1 cellular context compared by ENCODE assay signal in the genomic region with DNA sequence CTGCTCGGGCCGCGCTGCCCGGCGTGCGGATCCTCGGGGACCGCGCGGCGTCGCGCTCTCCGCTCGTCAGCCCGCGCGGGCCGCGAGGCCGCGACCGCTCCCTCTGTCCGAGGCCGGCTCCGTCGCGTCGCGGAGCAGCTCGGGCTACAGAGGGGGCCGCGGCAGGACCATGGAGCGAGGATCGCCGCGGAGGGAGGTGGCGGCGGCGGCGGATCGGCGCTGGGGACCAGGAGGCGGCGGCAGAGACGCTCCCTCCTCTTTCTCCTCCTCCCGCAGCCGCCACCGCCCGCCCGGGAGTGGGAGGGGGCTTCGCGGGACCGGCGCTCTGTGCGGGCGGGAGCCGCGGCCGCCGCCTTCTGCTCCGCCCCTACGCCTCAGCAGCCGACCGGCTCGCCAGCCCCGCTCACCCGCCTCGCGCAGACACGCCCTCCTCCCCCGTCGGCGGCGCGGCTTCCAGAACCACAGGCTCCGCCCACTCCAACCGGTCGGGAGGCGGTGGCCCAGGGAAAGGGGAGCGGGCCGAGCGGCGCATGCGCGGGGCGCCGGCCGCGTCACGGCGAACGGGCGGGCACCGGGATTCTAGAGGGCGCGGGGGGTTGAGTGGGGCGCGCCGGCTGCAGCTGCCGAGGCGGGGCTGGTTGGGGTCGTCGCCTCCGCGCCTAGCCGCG.
TF ChIP-seq lines count a peak whose summit lies in the region.

A gene with protein sequence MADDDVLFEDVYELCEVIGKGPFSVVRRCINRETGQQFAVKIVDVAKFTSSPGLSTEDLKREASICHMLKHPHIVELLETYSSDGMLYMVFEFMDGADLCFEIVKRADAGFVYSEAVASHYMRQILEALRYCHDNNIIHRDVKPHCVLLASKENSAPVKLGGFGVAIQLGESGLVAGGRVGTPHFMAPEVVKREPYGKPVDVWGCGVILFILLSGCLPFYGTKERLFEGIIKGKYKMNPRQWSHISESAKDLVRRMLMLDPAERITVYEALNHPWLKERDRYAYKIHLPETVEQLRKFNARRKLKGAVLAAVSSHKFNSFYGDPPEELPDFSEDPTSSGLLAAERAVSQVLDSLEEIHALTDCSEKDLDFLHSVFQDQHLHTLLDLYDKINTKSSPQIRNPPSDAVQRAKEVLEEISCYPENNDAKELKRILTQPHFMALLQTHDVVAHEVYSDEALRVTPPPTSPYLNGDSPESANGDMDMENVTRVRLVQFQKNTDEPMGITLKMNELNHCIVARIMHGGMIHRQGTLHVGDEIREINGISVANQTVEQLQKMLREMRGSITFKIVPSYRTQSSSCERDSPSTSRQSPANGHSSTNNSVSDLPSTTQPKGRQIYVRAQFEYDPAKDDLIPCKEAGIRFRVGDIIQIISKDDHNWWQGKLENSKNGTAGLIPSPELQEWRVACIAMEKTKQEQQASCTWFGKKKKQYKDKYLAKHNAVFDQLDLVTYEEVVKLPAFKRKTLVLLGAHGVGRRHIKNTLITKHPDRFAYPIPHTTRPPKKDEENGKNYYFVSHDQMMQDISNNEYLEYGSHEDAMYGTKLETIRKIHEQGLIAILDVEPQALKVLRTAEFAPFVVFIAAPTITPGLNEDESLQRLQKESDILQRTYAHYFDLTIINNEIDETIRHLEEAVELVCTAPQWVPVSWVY (minus strand): TSS at position 298 of the 668 bp plus-strand sequence. CDS start 566 bp downstream, outside the sequence.

TF ChIP-seq in HepG2, 621 proteins besides CTCF, POLR2A, EP300 and RAD21 (continued from another document):
- TF ChIP-seq, protein P1, sequence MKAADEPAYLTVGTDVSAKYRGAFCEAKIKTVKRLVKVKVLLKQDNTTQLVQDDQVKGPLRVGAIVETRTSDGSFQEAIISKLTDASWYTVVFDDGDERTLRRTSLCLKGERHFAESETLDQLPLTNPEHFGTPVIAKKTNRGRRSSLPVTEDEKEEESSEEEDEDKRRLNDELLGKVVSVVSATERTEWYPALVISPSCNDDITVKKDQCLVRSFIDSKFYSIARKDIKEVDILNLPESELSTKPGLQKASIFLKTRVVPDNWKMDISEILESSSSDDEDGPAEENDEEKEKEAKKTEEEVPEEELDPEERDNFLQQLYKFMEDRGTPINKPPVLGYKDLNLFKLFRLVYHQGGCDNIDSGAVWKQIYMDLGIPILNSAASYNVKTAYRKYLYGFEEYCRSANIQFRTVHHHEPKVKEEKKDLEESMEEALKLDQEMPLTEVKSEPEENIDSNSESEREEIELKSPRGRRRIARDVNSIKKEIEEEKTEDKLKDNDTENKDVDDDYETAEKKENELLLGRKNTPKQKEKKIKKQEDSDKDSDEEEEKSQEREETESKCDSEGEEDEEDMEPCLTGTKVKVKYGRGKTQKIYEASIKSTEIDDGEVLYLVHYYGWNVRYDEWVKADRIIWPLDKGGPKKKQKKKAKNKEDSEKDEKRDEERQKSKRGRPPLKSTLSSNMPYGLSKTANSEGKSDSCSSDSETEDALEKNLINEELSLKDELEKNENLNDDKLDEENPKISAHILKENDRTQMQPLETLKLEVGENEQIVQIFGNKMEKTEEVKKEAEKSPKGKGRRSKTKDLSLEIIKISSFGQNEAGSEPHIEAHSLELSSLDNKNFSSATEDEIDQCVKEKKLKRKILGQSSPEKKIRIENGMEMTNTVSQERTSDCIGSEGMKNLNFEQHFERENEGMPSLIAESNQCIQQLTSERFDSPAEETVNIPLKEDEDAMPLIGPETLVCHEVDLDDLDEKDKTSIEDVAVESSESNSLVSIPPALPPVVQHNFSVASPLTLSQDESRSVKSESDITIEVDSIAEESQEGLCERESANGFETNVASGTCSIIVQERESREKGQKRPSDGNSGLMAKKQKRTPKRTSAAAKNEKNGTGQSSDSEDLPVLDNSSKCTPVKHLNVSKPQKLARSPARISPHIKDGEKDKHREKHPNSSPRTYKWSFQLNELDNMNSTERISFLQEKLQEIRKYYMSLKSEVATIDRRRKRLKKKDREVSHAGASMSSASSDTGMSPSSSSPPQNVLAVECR (CRISPR knock-in tag; IDR thresholded peaks at IDR 0.05; ENCODE audit: borderline replicate concordance): peak; percentile 13; the same call in 1 of the 2 replicates
- TF ChIP-seq ELF3 (CRISPR knock-in tag; IDR thresholded peaks at IDR 0.05) (0 out of 2 replicates have a peak, but pooled peaks have one; percentile 15), POLR2G (IDR thresholded peaks at IDR 0.05; ENCODE audit: low read depth, low read length) (peak; percentile 64), TAF1 (CRISPR knock-in tag; IDR thresholded peaks at IDR 0.05) (peak; percentile 38; the same call in 1 of the 2 replicates), SRSF4 (IDR thresholded peaks at IDR 0.05; ENCODE audit: low read depth, low read length, poor library complexity, severe bottlenecking) (no peak), SALL1 (CRISPR knock-in tag; IDR thresholded peaks at IDR 0.05) (peak; percentile 35; the same call in 1 of the 2 replicates), RBFOX2 (IDR thresholded peaks at IDR 0.05; ENCODE audit: low read depth, low read length) (peak; percentile 71), REL (CRISPR knock-in tag; conservative IDR thresholded peaks at IDR 0.05) (no peak), ARNT2 (CRISPR knock-in tag; IDR thresholded peaks at IDR 0.05; ENCODE audit: low read depth) (0 out of 2 replicates have a peak, but pooled peaks have one; percentile 20), MAZ (IDR thresholded peaks at IDR 0.05; ENCODE audit: borderline replicate concordance, low read depth, low read length) (peak; percentile 72), MAZ (CRISPR knock-in tag; IDR thresholded peaks at IDR 0.05; ENCODE audit: low read depth) (peak; percentile 50; the same call in 1 of the 2 replicates), SP4 (CRISPR knock-in tag; IDR thresholded peaks at IDR 0.05) (peak; percentile 26; the same call in 1 of the 2 replicates), ZC3H13 (CRISPR knock-in tag; IDR thresholded peaks at IDR 0.05) (no peak), TARDBP (CRISPR knock-in tag; IDR thresholded peaks at IDR 0.05) (peak; percentile 47; the same call in 1 of the 2 replicates), KLF12 (CRISPR knock-in tag; IDR thresholded peaks at IDR 0.05; ENCODE audit: borderline replicate concordance) (no peak), PHF8 (CRISPR knock-in tag; IDR thresholded peaks at IDR 0.05) (0 out of 2 replicates have a peak, but pooled peaks have one; percentile 45), HNRNPLL (IDR thresholded peaks at IDR 0.05; ENCODE audit: low read depth, low read length, poor library complexity, severe bottlenecking) (peak; percentile 56), ZFX (CRISPR knock-in tag; IDR thresholded peaks at IDR 0.05; ENCODE audit: low read depth) (peak; percentile 63)
- TF ChIP-seq, protein P2, sequence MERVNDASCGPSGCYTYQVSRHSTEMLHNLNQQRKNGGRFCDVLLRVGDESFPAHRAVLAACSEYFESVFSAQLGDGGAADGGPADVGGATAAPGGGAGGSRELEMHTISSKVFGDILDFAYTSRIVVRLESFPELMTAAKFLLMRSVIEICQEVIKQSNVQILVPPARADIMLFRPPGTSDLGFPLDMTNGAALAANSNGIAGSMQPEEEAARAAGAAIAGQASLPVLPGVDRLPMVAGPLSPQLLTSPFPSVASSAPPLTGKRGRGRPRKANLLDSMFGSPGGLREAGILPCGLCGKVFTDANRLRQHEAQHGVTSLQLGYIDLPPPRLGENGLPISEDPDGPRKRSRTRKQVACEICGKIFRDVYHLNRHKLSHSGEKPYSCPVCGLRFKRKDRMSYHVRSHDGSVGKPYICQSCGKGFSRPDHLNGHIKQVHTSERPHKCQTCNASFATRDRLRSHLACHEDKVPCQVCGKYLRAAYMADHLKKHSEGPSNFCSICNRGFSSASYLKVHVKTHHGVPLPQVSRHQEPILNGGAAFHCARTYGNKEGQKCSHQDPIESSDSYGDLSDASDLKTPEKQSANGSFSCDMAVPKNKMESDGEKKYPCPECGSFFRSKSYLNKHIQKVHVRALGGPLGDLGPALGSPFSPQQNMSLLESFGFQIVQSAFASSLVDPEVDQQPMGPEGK (CRISPR knock-in tag; IDR thresholded peaks at IDR 0.05): peak; percentile 57; the same call in 1 of the 2 replicates
- TF ChIP-seq, protein P3, sequence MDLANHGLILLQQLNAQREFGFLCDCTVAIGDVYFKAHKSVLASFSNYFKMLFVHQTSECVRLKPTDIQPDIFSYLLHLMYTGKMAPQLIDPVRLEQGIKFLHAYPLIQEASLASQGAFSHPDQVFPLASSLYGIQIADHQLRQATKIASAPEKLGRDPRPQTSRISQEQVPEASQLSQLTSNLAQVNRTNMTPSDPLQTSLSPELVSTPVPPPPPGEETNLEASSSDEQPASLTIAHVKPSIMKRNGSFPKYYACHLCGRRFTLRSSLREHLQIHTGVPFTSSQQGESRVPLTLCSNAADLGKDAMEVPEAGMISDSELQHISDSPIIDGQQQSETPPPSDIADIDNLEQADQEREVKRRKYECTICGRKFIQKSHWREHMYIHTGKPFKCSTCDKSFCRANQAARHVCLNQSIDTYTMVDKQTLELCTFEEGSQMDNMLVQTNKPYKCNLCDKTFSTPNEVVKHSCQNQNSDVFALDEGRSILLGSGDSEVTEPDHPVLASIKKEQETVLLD (CRISPR knock-in tag; IDR thresholded peaks at IDR 0.05; ENCODE audit: low read depth): peak; percentile 91
- TF ChIP-seq, protein P4, sequence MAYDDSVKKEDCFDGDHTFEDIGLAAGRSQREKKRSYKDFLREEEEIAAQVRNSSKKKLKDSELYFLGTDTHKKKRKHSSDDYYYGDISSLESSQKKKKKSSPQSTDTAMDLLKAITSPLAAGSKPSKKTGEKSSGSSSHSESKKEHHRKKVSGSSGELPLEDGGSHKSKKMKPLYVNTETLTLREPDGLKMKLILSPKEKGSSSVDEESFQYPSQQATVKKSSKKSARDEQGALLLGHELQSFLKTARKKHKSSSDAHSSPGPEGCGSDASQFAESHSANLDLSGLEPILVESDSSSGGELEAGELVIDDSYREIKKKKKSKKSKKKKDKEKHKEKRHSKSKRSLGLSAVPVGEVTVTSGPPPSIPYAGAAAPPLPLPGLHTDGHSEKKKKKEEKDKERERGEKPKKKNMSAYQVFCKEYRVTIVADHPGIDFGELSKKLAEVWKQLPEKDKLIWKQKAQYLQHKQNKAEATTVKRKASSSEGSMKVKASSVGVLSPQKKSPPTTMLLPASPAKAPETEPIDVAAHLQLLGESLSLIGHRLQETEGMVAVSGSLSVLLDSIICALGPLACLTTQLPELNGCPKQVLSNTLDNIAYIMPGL (CRISPR knock-in tag; IDR thresholded peaks at IDR 0.05; ENCODE audit: borderline replicate concordance in 1 of 2, low read depth in 1 of 2): peak in 1 of 2 experiments; percentile 14; a peak in 1 of 4 replicates
- TF ChIP-seq, protein P5, sequence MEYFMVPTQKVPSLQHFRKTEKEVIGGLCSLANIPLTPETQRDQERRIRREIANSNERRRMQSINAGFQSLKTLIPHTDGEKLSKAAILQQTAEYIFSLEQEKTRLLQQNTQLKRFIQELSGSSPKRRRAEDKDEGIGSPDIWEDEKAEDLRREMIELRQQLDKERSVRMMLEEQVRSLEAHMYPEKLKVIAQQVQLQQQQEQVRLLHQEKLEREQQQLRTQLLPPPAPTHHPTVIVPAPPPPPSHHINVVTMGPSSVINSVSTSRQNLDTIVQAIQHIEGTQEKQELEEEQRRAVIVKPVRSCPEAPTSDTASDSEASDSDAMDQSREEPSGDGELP (IDR thresholded peaks at IDR 0.05; ENCODE audit: borderline replicate concordance, low read depth): no peak
- TF ChIP-seq, protein P6, sequence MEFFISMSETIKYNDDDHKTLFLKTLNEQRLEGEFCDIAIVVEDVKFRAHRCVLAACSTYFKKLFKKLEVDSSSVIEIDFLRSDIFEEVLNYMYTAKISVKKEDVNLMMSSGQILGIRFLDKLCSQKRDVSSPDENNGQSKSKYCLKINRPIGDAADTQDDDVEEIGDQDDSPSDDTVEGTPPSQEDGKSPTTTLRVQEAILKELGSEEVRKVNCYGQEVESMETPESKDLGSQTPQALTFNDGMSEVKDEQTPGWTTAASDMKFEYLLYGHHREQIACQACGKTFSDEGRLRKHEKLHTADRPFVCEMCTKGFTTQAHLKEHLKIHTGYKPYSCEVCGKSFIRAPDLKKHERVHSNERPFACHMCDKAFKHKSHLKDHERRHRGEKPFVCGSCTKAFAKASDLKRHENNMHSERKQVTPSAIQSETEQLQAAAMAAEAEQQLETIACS (CRISPR knock-in tag; IDR thresholded peaks at IDR 0.05): 0 out of 2 replicates have a peak, but pooled peaks have one; percentile 28
- TF ChIP-seq, protein P7, sequence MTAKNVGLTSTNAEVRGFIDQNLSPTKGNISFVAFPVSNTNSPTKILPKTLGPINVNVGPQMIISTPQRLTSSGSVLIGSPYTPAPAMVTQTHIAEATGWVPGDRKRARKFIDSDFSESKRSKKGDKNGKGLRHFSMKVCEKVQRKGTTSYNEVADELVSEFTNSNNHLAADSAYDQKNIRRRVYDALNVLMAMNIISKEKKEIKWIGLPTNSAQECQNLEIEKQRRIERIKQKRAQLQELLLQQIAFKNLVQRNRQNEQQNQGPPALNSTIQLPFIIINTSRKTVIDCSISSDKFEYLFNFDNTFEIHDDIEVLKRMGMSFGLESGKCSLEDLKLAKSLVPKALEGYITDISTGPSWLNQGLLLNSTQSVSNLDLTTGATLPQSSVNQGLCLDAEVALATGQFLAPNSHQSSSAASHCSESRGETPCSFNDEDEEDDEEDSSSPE (CRISPR knock-in tag; IDR thresholded peaks at IDR 0.05): 0 out of 2 replicates have a peak, but pooled peaks have one; percentile 22
- TF ChIP-seq, protein P8, sequence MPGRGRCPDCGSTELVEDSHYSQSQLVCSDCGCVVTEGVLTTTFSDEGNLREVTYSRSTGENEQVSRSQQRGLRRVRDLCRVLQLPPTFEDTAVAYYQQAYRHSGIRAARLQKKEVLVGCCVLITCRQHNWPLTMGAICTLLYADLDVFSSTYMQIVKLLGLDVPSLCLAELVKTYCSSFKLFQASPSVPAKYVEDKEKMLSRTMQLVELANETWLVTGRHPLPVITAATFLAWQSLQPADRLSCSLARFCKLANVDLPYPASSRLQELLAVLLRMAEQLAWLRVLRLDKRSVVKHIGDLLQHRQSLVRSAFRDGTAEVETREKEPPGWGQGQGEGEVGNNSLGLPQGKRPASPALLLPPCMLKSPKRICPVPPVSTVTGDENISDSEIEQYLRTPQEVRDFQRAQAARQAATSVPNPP (CRISPR knock-in tag; IDR thresholded peaks at IDR 0.05): peak; percentile 52; the same call in 1 of the 2 replicates
- TF ChIP-seq, protein P9, sequence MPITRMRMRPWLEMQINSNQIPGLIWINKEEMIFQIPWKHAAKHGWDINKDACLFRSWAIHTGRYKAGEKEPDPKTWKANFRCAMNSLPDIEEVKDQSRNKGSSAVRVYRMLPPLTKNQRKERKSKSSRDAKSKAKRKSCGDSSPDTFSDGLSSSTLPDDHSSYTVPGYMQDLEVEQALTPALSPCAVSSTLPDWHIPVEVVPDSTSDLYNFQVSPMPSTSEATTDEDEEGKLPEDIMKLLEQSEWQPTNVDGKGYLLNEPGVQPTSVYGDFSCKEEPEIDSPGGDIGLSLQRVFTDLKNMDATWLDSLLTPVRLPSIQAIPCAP (CRISPR knock-in tag; IDR thresholded peaks at IDR 0.05; ENCODE audit: low read depth): no peak
